8 cellular contexts compared by ENCODE assay signal in genomic region chr13:98483636-98484288, GRCh38.
DNase-seq lines count a peak whose midpoint lies in the region; ATAC-seq and TF ChIP-seq lines count a peak whose summit lies in the region.

No MANE protein-coding gene starts in this region.

- no peaks in the 10 kb centered on the region for H3K9me3 ChIP-seq in SJCRH30 (replicated peaks)
- H3K9me3 ChIP-seq in fibroblast of lung (ENCODE audit: control insufficient read depth, insufficient read depth, low read depth, low read length): no peaks in the 10 kb centered on the region
- H3K9me3 ChIP-seq in psoas muscle: no peaks in the 10 kb centered on the region

- H3K4me1 ChIP-seq in SJCRH30 (peaks cover 53% of the 10 kb centered on the region), fibroblast of lung (ENCODE audit: control insufficient read depth, extremely low read depth, insufficient read depth, low read length) (peaks cover 36% of the 10 kb centered on the region), psoas muscle (peaks cover 60% of the 10 kb centered on the region)

- peak overlapping the region; percentile 98 for H3K27ac Mint-ChIP-seq in Calu3 (ENCODE audit: unreplicated experiment)

- H3K4me3 Mint-ChIP-seq in Calu3 (ENCODE audit: low read depth, unreplicated experiment): peak overlapping the region; percentile 67

- H3K27me3 ChIP-seq in SJCRH30: no peaks in the 10 kb centered on the region
- no peaks in the 10 kb centered on the region for H3K27me3 ChIP-seq in fibroblast of lung (ENCODE audit: control insufficient read depth, insufficient read depth, low read length)
- no peaks in the 10 kb centered on the region for H3K27me3 ChIP-seq in psoas muscle (ENCODE audit: insufficient read depth in 3 of 3, low read length in 2 of 3)

- no peak for DNase-seq in Calu3
- peak in 1 of 2 experiments; percentile 25 for DNase-seq in SJCRH30
- DNase-seq in fibroblast of lung (ENCODE audit: low read depth in 2 of 2): peak; percentile 21 to 58
- no peak for DNase-seq in psoas muscle
- DNase-seq in germinal center (ENCODE audit: low spot score): no peak
- DNase-seq in SHP77 (lab: John Stamatoyannopoulos, UW): no peak
- DNase-seq in stimulated activated CD4-positive, alpha-beta T cell treated with anti-CD3 and anti-CD28 coated beads, Interleukin-4, amount 100 ng/mL, for 4 hours: no peak

- no peaks in the 10 kb centered on the region for H3K27me3 Mint-ChIP-seq in Calu3 (ENCODE audit: unreplicated experiment)

- no peaks in the 10 kb centered on the region for H4K20me1 ChIP-seq in fibroblast of lung (ENCODE audit: control insufficient read depth, extremely low read depth, insufficient read depth, low read length)

- H3K36me3 ChIP-seq in SJCRH30 (no peaks in the 10 kb centered on the region), fibroblast of lung (ENCODE audit: control insufficient read depth, insufficient read depth, low read length) (no peaks in the 10 kb centered on the region), psoas muscle (ENCODE audit: insufficient read depth in 1 of 2, low read depth in 1 of 2) (no peaks in the 10 kb centered on the region)

- no peak overlapping the region for H2AFZ ChIP-seq in fibroblast of lung (ENCODE audit: low read length)

- intact Hi-C loops in Calu3 (cut with micrococcal nuclease; ENCODE audit: unreplicated experiment): loop anchor here (5.0 kb wide), 2 partner anchors 89 to 169 kb away; no protein-coding TSS in a partner anchor
- intact Hi-C loops in psoas muscle (cut with DNase I): loop anchor here (5.0 kb wide), 1 partner anchor 94 kb away; the partner anchor contains the start of gene STK24 (in 2 of the 2)

- CTCF ChIA-PET in Calu3 (lab: Charles Lee): interaction anchor here (1.1 to 1.4 kb wide), 2 partner anchors 87 to 189 kb away, joined by 4 to 6 read pairs; no protein-coding TSS in a partner anchor

- H3K4me3 ChIP-seq in SJCRH30 (peak overlapping the region; percentile 41; the same call in 1 of the 2 replicates), fibroblast of lung (replicated peaks in 1 of 4; ENCODE audit: control extremely low read depth in 1 of 4, insufficient read depth in 1 of 4, low read depth in 3 of 4, low read length in 4 of 4) (peak overlapping the region in 1 of 4 experiments; percentile 4), psoas muscle (peak overlapping the region; percentile 37)

- WGBS in psoas muscle, 3 donors: 22 to 37% (median 27%) methylated on average over 13 of the region's 13 CpGs

- TSS peak; percentile 90 for BruUV-seq in Calu3 (replicated peaks; lab: Mats Ljungman, UMichigan)

- TF ChIP-seq CTCF in Calu3 (IDR thresholded peaks at IDR 0.05; ENCODE audit: unreplicated experiment) (no peak), fibroblast of lung (conservative IDR thresholded peaks at IDR 0.05 in 1 of 2, IDR thresholded peaks at IDR 0.05 in 1 of 2; ENCODE audit: low read depth in 1 of 2, low read length in 2 of 2) (no peak), psoas muscle (IDR thresholded peaks at IDR 0.05) (no peak)

- H3K4me2 ChIP-seq in fibroblast of lung (ENCODE audit: extremely low read depth, insufficient read depth, low read length): peak overlapping the region; percentile 33

- no peak overlapping the region for H3K9ac ChIP-seq in fibroblast of lung (ENCODE audit: insufficient read depth, low read length)

- ATAC-seq in psoas muscle (peak in 3 of 4 donors; percentile 16 to 34 (median 23)), HG03135 (IDR thresholded peaks at IDR 0.05; ENCODE audit: unreplicated experiment) (no peak)

- peak overlapping the region; percentile 94 for H3K27ac ChIP-seq in SJCRH30
- H3K27ac ChIP-seq in fibroblast of lung (ENCODE audit: insufficient read depth, low read length): peak overlapping the region; percentile 82
- peak overlapping the region; percentile 87 for H3K27ac ChIP-seq in psoas muscle

- H3K36me3 Mint-ChIP-seq in Calu3 (ENCODE audit: insufficient read depth, unreplicated experiment): peaks cover 24% of the 10 kb centered on the region

- H3K79me2 ChIP-seq in fibroblast of lung (ENCODE audit: control insufficient read depth, insufficient read depth, low read length): peaks cover 76% of the 10 kb centered on the region

- peaks cover 8% of the 10 kb centered on the region for H3K4me1 Mint-ChIP-seq in Calu3 (ENCODE audit: low read depth, unreplicated experiment)

- H3K9me3 Mint-ChIP-seq in Calu3 (ENCODE audit: low read depth, unreplicated experiment): no peaks in the 10 kb centered on the region

Comparison
In these comparisons a context has a peak if more than half of its experiments do, and no peak if none do; other contexts are left out.
1. DNase-seq: peak in fibroblast of lung (2 of 2); none in Calu3 (single experiment), psoas muscle (0 of 2), germinal center (single experiment), SHP77 (0 of 2) and stimulated activated CD4-positive, alpha-beta T cell treated with anti-CD3 and anti-CD28 coated beads, Interleukin-4, amount 100 ng/mL, for 4 hours (0 of 2).
2. Peak in every context shown above with its lines, with median percentiles within 50 percentile points of each other: H3K27ac ChIP-seq.